28 cellular contexts compared by ENCODE assay signal in genomic region chr11:82683029-82683428, GRCh38. TPM values are rescaled to one million over a fixed set of nuclear protein-coding genes. Genes with fewer than 3 reads are reported as not detected.
DNase-seq lines count a peak whose midpoint lies in the region; ATAC-seq and TF ChIP-seq lines count a peak whose summit lies in the region.
"Had no signal": no experiment of that assay in that cellular context is flagged by ENCODE, and none has a peak within 500 bp of the region (broad histone marks: within the 10 kb centered on the region; RNA-seq: fewer than 3 reads in every experiment).

No MANE protein-coding gene starts in this region.

- no peaks in the 10 kb centered on the region for H3K4me1 ChIP-seq in HCT116 (ENCODE audit: control insufficient read depth in 1 of 2, insufficient read depth in 2 of 2, low read length in 2 of 2)
- H3K4me1 ChIP-seq in PC-9 (replicated peaks; ENCODE audit: insufficient read depth) = peaks cover 11% of the 10 kb centered on the region
- no peaks in the 10 kb centered on the region for H3K4me1 ChIP-seq in mucosa of descending colon (ENCODE audit: low read depth)
- H3K4me1 ChIP-seq: BLaER1, breast epithelium, right atrium auricular region, SJCRH30, thyroid gland had no signal

- TF ChIP-seq CTCF in HCT116 (IDR thresholded peaks at IDR 0.05 in 2 of 3, conservative IDR thresholded peaks at IDR 0.05 in 1 of 3; ENCODE audit: borderline replicate concordance in 1 of 3, insufficient read depth in 1 of 3, low read depth in 2 of 3, low read length in 2 of 3) (no peak), PC-9 (conservative IDR thresholded peaks at IDR 0.05) (no peak), glutamatergic neuron (IDR thresholded peaks at IDR 0.05; ENCODE audit: partially characterized antibody, unreplicated experiment) (no peak), mucosa of descending colon (IDR thresholded peaks at IDR 0.05) (no peak), natural killer cell (IDR thresholded peaks at IDR 0.05) (no peak)

- no peak overlapping the region for H3K9ac ChIP-seq in HCT116 (ENCODE audit: low read length)
- H3K9ac ChIP-seq: BLaER1 had no signal

- peaks cover 5% of the 10 kb centered on the region for H3K9me3 Mint-ChIP-seq in glutamatergic neuron (ENCODE audit: unreplicated experiment)
- H3K9me3 Mint-ChIP-seq in natural killer cell = no peaks in the 10 kb centered on the region
- H3K9me3 Mint-ChIP-seq: activated CD4-positive, alpha-beta T cell treated with anti-CD3 and anti-CD28 coated beads, Interleukin-2, amount 10 ng/mL, durations not matched to agents 24 days and 14 days; immature natural killer cell had no signal

- H3K27ac ChIP-seq in HCT116 (ENCODE audit: low read depth, low read length) (no peak overlapping the region), PC-9 (no peak overlapping the region)
- H3K27ac ChIP-seq: BLaER1, breast epithelium, epithelial cell of prostate, right atrium auricular region, SJCRH30, stomach, thyroid gland had no signal

- peak; percentile 10; the same call in 1 of the 2 replicates for ATAC-seq in HCT116
- no peak for ATAC-seq in mucosa of descending colon
- no peak for ATAC-seq in natural killer cell

- H3F3A ChIP-seq in PC-9 (ENCODE audit: insufficient read depth, low read depth) = peaks cover 10% of the 10 kb centered on the region; the same call in 1 of the 2 replicates

- H3K36me3 Mint-ChIP-seq in glutamatergic neuron (ENCODE audit: unreplicated experiment) (peaks cover 12% of the 10 kb centered on the region), natural killer cell (no peaks in the 10 kb centered on the region)
- H3K36me3 Mint-ChIP-seq: activated naive CD8-positive, alpha-beta T cell; immature natural killer cell had no signal

- CTCF ChIA-PET in HCT116 (lab: Charles Lee) (interaction anchor here (5.0 kb wide), 1 partner anchor 12 kb away, joined by 26 read pairs; no protein-coding TSS in a partner anchor), PC-9 (lab: Charles Lee) (interaction anchor here (0.7 kb wide), 2 partner anchors 13 to 396 kb away, joined by 3 to 4 read pairs; no protein-coding TSS in a partner anchor)

- H3K79me2 ChIP-seq in HCT116 (ENCODE audit: insufficient read depth, low read length) (no peaks in the 10 kb centered on the region), PC-9 (ENCODE audit: low read depth) (no peaks in the 10 kb centered on the region)

- no peak for TF ChIP-seq RAD21 in HCT116 (IDR thresholded peaks at IDR 0.05; ENCODE audit: low read depth)

- POLR2A ChIA-PET in HCT116 (lab: Charles Lee) = no interaction called here
- POLR2A ChIA-PET in PC-9 (lab: Charles Lee; ENCODE audit: unreplicated experiment) = no interaction called here

- RAD21 ChIA-PET in HCT116 (lab: Charles Lee; ENCODE audit: low non-redundant PET in 1 of 2, low total read pairs in 2 of 2, uncharacterized antibody in 2 of 2, unreplicated experiment in 2 of 2) = interaction anchor here in 1 of 2 experiments (0.6 kb wide), 1 partner anchor 13 kb away, joined by 3 read pairs; no protein-coding TSS in a partner anchor

- H3K4me3 ChIP-seq in HCT116 (replicated peaks in 1 of 2; ENCODE audit: low read depth in 1 of 2, low read length in 2 of 2) (no peak overlapping the region), PC-9 (no peak overlapping the region), mucosa of descending colon (no peak overlapping the region)
- H3K4me3 ChIP-seq: BLaER1, breast epithelium, right atrium auricular region, SJCRH30, stomach, thyroid gland had no signal

- H3K27ac Mint-ChIP-seq in glutamatergic neuron (ENCODE audit: unreplicated experiment) (peak overlapping the region; percentile 49), natural killer cell (no peak overlapping the region)
- H3K27ac Mint-ChIP-seq: activated CD4-positive, alpha-beta T cell treated with anti-CD3 and anti-CD28 coated beads, Interleukin-2, amount 10 ng/mL, durations not matched to agents 24 days and 14 days; activated naive CD8-positive, alpha-beta T cell; immature natural killer cell had no signal

- intact Hi-C loops in HCT116 (cut with micrococcal nuclease) = loop anchor here (5.0 kb wide), 1 partner anchor 1041 kb away; no protein-coding TSS in a partner anchor
- intact Hi-C loops in PC-9 (cut with micrococcal nuclease; ENCODE audit: unreplicated experiment) = no loop called here
- intact Hi-C loops in mucosa of descending colon (cut with DNase I, micrococcal nuclease) = no loop called here
- intact Hi-C loops in natural killer cell (cut with micrococcal nuclease) = loop anchor here (5.0 kb wide), 1 partner anchor 569 kb away; no protein-coding TSS in a partner anchor

- no peaks in the 10 kb centered on the region for H4K20me1 ChIP-seq in HCT116 (ENCODE audit: insufficient read depth)
- no peaks in the 10 kb centered on the region for H4K20me1 ChIP-seq in PC-9 (ENCODE audit: insufficient read depth)
- H4K20me1 ChIP-seq: BLaER1 had no signal

- in situ Hi-C loops in Caki2 (cut with HindIII; ENCODE audit: low pct_unique_long_range_greater_than_20kb, low sequenced_read_pairs) = no loop called here

- DNase-seq in Caki2 (ENCODE audit: low read depth) = peak; percentile 5
- DNase-seq in HCT116 (ENCODE audit: low read depth, low spot score) = no peak
- DNase-seq in PC-9 = no peak
- DNase-seq in glutamatergic neuron = peak; percentile 48
- DNase-seq in mucosa of descending colon = no peak
- DNase-seq in natural killer cell = no peak
- no peak for DNase-seq in AG20443 (ENCODE audit: low spot score)
- DNase-seq: activated CD4-positive, alpha-beta T cell treated with anti-CD3 and anti-CD28 coated beads, Interleukin-2, amount 10 ng/mL, durations not matched to agents 24 days and 14 days; activated effector memory CD4-positive, alpha-beta T cell treated with Interleukin-2 at 50 U/mL for 16 hours; activated T-cell treated with anti-CD3 and anti-CD28 coated beads, Interleukin-2, amount 50 U/mL, for 1 hour; immature natural killer cell; mammary epithelial cell; MM.1S; NCI-H1417 treated with DMSO at 0.1 percent for 48 hours; NCI-H2081; NCI-H226; NCI-H526 treated with DMSO at 0.1 percent for 48 hours; stomach; T1000 had no signal

- TF ChIP-seq POLR2A in HCT116 (IDR thresholded peaks at IDR 0.05; ENCODE audit: borderline replicate concordance, extremely low read depth, insufficient read depth, insufficient read length) = no peak

- no peak overlapping the region for H2AFZ ChIP-seq in HCT116 (ENCODE audit: low read depth, low read length, poor library complexity, severe bottlenecking)
- H2AFZ ChIP-seq in PC-9 = no peak overlapping the region

- H3K9me3 ChIP-seq in HCT116 (ENCODE audit: control insufficient read depth in 1 of 2, insufficient read depth in 1 of 2, low read depth in 1 of 2, low read length in 2 of 2) (no peaks in the 10 kb centered on the region), PC-9 (ENCODE audit: insufficient read depth, low read depth) (no peaks in the 10 kb centered on the region), mucosa of descending colon (no peaks in the 10 kb centered on the region)
- H3K9me3 ChIP-seq: right atrium auricular region, thyroid gland had no signal

- H3K36me3 ChIP-seq in HCT116 (ENCODE audit: control insufficient read depth in 1 of 2, insufficient read depth in 2 of 2, low read length in 2 of 2) (no peaks in the 10 kb centered on the region), PC-9 (ENCODE audit: low read depth) (no peaks in the 10 kb centered on the region), mucosa of descending colon (ENCODE audit: low read depth) (no peaks in the 10 kb centered on the region)
- H3K36me3 ChIP-seq: BLaER1, breast epithelium, right atrium auricular region, SJCRH30, stomach, thyroid gland had no signal

- BruUV-seq in HCT116 (replicated peaks; lab: Mats Ljungman, UMichigan) (no TSS peak), PC-9 (replicated peaks; lab: Mats Ljungman, UMichigan) (no TSS peak)

- H3K27me3 Mint-ChIP-seq in glutamatergic neuron (ENCODE audit: unreplicated experiment) (no peaks in the 10 kb centered on the region), natural killer cell (ENCODE audit: low read depth in 2 of 2) (peaks cover 0 to 12% of the 10 kb centered on the region in 2 donors)

- H3K27me3 ChIP-seq in HCT116 (ENCODE audit: insufficient read depth, low read length) = peaks cover 11% of the 10 kb centered on the region; the same call in 1 of the 2 replicates
- no peaks in the 10 kb centered on the region for H3K27me3 ChIP-seq in PC-9 (ENCODE audit: insufficient read depth, low read depth)
- H3K27me3 ChIP-seq: BLaER1, breast epithelium, right atrium auricular region, stomach, thyroid gland had no signal

- H3K4me1 Mint-ChIP-seq in glutamatergic neuron (ENCODE audit: low read depth, unreplicated experiment) (peaks cover 8% of the 10 kb centered on the region), natural killer cell (peaks cover 0 to 6% of the 10 kb centered on the region in 2 donors)

- H3K4me2 ChIP-seq in HCT116 (ENCODE audit: low read length) = no peak overlapping the region
- peak overlapping the region; percentile 28; the same call in 1 of the 2 replicates for H3K4me2 ChIP-seq in PC-9
- H3K4me2 ChIP-seq: BLaER1 had no signal

- H3K9me2 ChIP-seq in HCT116 (ENCODE audit: insufficient read depth) = no peaks in the 10 kb centered on the region
- H3K9me2 ChIP-seq in PC-9 (ENCODE audit: insufficient read depth) = no peaks in the 10 kb centered on the region

- no peak overlapping the region for H3K4me3 Mint-ChIP-seq in glutamatergic neuron (ENCODE audit: unreplicated experiment)
- no peak overlapping the region for H3K4me3 Mint-ChIP-seq in natural killer cell
- H3K4me3 Mint-ChIP-seq: activated CD4-positive, alpha-beta T cell treated with anti-CD3 and anti-CD28 coated beads, Interleukin-2, amount 10 ng/mL, durations not matched to agents 24 days and 14 days; activated naive CD8-positive, alpha-beta T cell; immature natural killer cell had no signal

RNA-seq across cellular contexts. Expression of gene FAM181B, which starts 50.6 kb away (rescaled TPM):
- total RNA-seq in Caki2 (2014; rRNA removed; shearing (Covaris generic); ENCODE audit: low replicate concordance) = 1.8 and 5.0 TPM in 2 replicates
- total RNA-seq in HCT116 (2021; ENCODE audit: unreplicated experiment) = not detected
- polyA plus RNA-seq in HCT116 (2012) = not detected in 2 replicates
- not detected in 2 replicates for total RNA-seq in PC-9 (2021)
- total RNA-seq in glutamatergic neuron (ENCODE audit: unreplicated experiment) = 0.47 TPM
- total RNA-seq in mucosa of descending colon = 1 to 10 TPM in 1 of 3 donors, under 1 TPM in 1, not detected in 1; 0.19 to 1.3 TPM
- total RNA-seq in natural killer cell = not detected
- total RNA-seq: activated CD4-positive, alpha-beta T cell treated with anti-CD3 and anti-CD28 coated beads, Interleukin-2, amount 10 ng/mL, durations not matched to agents 24 days and 14 days; HT-29; RPMI7951; SJCRH30 had no signal
- polyA plus RNA-seq: immature natural killer cell had no signal

Comparison
In these comparisons a context has a peak if more than half of its experiments do, and no peak if none do; other contexts are left out.
1. DNase-seq: peak in Caki2 (single experiment) and glutamatergic neuron (single experiment); none in HCT116 (single experiment), PC-9 (0 of 2), mucosa of descending colon (0 of 3), natural killer cell (single experiment) and AG20443 (single experiment).
2. intact Hi-C loops: an anchor here in HCT116 (5.0 kb wide) and natural killer cell (5.0 kb wide); none called in PC-9 and mucosa of descending colon.